ENCODE assay signal across 15 cellular contexts in the genomic region with DNA sequence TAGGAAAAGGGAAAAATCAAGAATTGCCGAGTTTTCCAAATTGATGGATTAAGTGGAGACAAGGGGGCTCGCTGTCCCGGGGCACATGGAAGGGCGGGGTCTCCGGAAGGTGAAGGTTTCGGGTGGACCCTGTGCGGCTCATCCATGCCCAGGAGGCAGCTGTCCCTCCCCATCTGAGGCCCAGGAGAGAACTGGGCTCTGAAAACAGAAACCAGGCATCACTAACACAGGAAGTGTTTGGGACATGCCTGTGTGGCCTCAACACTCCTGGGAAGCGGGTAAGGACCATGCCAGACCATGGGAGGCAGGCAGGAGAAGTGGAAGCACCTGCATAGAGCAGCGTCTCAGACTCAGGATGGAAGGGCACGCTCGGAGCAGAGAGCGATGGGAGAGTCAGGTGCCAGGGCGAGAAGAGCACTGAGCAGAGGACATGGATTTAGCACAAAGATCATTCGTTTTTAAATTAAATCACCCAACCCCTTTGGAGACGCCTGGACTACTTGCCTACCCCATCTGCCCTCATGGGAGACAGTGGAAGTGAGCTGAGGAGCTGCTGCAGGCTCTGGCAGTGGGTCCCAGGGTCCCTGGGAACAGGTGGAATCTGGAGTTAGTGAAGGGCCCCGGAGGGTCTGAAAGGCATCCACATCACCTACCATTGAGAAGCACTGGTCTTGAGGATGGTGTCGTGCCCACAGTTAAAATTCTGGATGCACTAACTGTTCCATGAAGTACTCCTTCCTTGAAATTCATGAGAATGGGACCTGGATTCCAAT.
"Had no signal": no experiment of that assay in that cellular context is flagged by ENCODE, and none has a peak within 500 bp of the region (broad histone marks: within the 10 kb centered on the region; RNA-seq: fewer than 3 reads in every experiment).

No MANE protein-coding gene starts in this region.

- H3K4me1 ChIP-seq: colonic mucosa, heart left ventricle, lower lobe of right lung had no signal

- H3K27ac Mint-ChIP-seq: naive B cell, nephron had no signal

- H3K36me3 Mint-ChIP-seq: naive B cell had no signal

- H3K4me3 ChIP-seq: colonic mucosa, heart left ventricle, lower lobe of right lung, smooth muscle cell had no signal

- DNase-seq: colonic mucosa; dermis blood vessel endothelial cell; effector CD4-positive, alpha-beta T cell; heart left ventricle; hippocampal formation; lower lobe of right lung; mesenchymal stem cell; naive B cell; right cardiac atrium; stimulated activated CD4-positive, alpha-beta T cell treated with anti-CD3 and anti-CD28 coated beads, Interleukin-2, amount 100 ng/mL, for 48 hours; stimulated activated naive CD4-positive, alpha-beta T cell treated with Interleukin-2 at 50 U/mL for 16 hours; trophoblast cell had no signal

- H3K9me3 ChIP-seq: colonic mucosa, lower lobe of right lung had no signal

- H3K4me1 Mint-ChIP-seq: naive B cell, nephron had no signal

- H3K4me3 Mint-ChIP-seq: nephron had no signal

- H3K27ac ChIP-seq: colonic mucosa, heart left ventricle, lower lobe of right lung had no signal

- H3K27me3 ChIP-seq: colonic mucosa had no signal

- H3K9me3 Mint-ChIP-seq: nephron had no signal

- H3K36me3 ChIP-seq: colonic mucosa, heart left ventricle, lower lobe of right lung had no signal

- ATAC-seq: heart left ventricle, left lobe of liver, lower lobe of right lung, right cardiac atrium had no signal
